ENCODE assay signal across 15 cellular contexts in genomic region chr10:113133497-113133896, GRCh38.
A peak's percentile ranks its signal among the peaks of the same experiment; 100 is the strongest.
DNase-seq lines count a peak whose midpoint lies in the region; ATAC-seq, FAIRE-seq and TF ChIP-seq lines count a peak whose summit lies in the region.
"Had no signal": no experiment of that assay in that cellular context is flagged by ENCODE, and none has a peak within 500 bp of the region (broad histone marks: within the 10 kb centered on the region; RNA-seq: fewer than 3 reads in every experiment).

No MANE protein-coding gene starts in this region.

- no peaks in the 10 kb centered on the region for H3K27me3 ChIP-seq in HepG2 (ENCODE audit: control insufficient read depth in 1 of 2, insufficient read depth in 2 of 2, low read length in 2 of 2)
- no peaks in the 10 kb centered on the region for H3K27me3 ChIP-seq in right lobe of liver
- no peaks in the 10 kb centered on the region for H3K27me3 ChIP-seq in brain microvascular endothelial cell (replicated peaks)
- no peaks in the 10 kb centered on the region for H3K27me3 ChIP-seq in muscle layer of colon (ENCODE audit: control insufficient read depth in 1 of 2, insufficient read depth in 2 of 2, low read length in 2 of 2)
- H3K27me3 ChIP-seq: gastroesophageal sphincter, spleen had no signal

- POLR2A ChIA-PET in HepG2 (lab: Yijun Ruan, JAX), result no interaction called here

- no peak for ATAC-seq in HepG2
- no peak for ATAC-seq in right lobe of liver
- no peak for ATAC-seq in HG02981 (IDR thresholded peaks at IDR 0.05; ENCODE audit: unreplicated experiment)
- ATAC-seq: activated CD4-positive, alpha-beta T cell treated with anti-CD3 and anti-CD28 coated beads for 36 hours; activated T-helper 17 cell treated with anti-CD3 and anti-CD28 coated beads, Interleukin-2, amount 50 U/mL, for 72 hours; gastroesophageal sphincter had no signal

- WGBS in HepG2 (ENCODE audit: low lambda C conversion rate), result 91% methylated on average over 5 of the region's 5 CpGs
- WGBS in right lobe of liver (ENCODE audit: insufficient coverage, low coverage, low lambda C conversion rate, missing lambda C conversion rate), result 45% methylated on average over 4 of the region's 5 CpGs

- H3K4me3 ChIP-seq in HepG2 (replicated peaks in 1 of 3; ENCODE audit: insufficient read depth in 1 of 3, low read depth in 2 of 3, low read length in 3 of 3), result no peak overlapping the region
- no peak overlapping the region for H3K4me3 ChIP-seq in right lobe of liver
- H3K4me3 ChIP-seq in brain microvascular endothelial cell (ENCODE audit: low read depth, low read length), result no peak overlapping the region
- H3K4me3 ChIP-seq in muscle layer of colon (ENCODE audit: low read depth in 1 of 2, low read length in 2 of 2), result no peak overlapping the region
- H3K4me3 ChIP-seq: spleen had no signal

- H3K4me2 ChIP-seq in HepG2 (ENCODE audit: low read depth, low read length), result no peak overlapping the region

- H3K4me1 ChIP-seq in HepG2 (ENCODE audit: insufficient read depth, low read length) (peaks cover 20% of the 10 kb centered on the region), right lobe of liver (peaks cover 0 to 41% (median 16%) of the 10 kb centered on the region in 4 donors), muscle layer of colon (ENCODE audit: insufficient read depth, low read length) (peaks cover 54% of the 10 kb centered on the region)

- BruUV-seq in HepG2 (replicated peaks; lab: Mats Ljungman, UMichigan), result no TSS peak

- TF ChIP-seq EP300 in HepG2 (IDR thresholded peaks at IDR 0.05; ENCODE audit: low read depth in 2 of 2, low read length in 2 of 2), result no peak
- no peak for TF ChIP-seq EP300 in HepG2 (CRISPR knock-in tag; IDR thresholded peaks at IDR 0.05; ENCODE audit: borderline replicate concordance)

- H3K9ac ChIP-seq in HepG2 (ENCODE audit: insufficient read depth, low read depth, low read length) (no peak overlapping the region), muscle layer of colon (ENCODE audit: low read length) (no peak overlapping the region)

- peaks cover 31% of the 10 kb centered on the region for H3K79me2 ChIP-seq in HepG2 (ENCODE audit: insufficient read depth, low read length)

- H3K27ac ChIP-seq in HepG2 (ENCODE audit: extremely low read length, insufficient read depth, low read length) (no peak overlapping the region), right lobe of liver (peak overlapping the region in 1 of 3 donors; percentile 75), brain microvascular endothelial cell (no peak overlapping the region), muscle layer of colon (ENCODE audit: low read depth, low read length) (peak overlapping the region; percentile 28)

- CTCF ChIA-PET in HepG2 (lab: Yijun Ruan, JAX; ENCODE audit: low intra/inter-chr PET ratio, low total read pairs), result no interaction called here

- H4K20me1 ChIP-seq in HepG2 (ENCODE audit: insufficient read depth, low read length), result peaks cover 37% of the 10 kb centered on the region

- TF ChIP-seq CTCF in HepG2 (CRISPR knock-in tag; IDR thresholded peaks at IDR 0.05) (no peak), right lobe of liver (IDR thresholded peaks at IDR 0.05) (no peak), brain microvascular endothelial cell (IDR thresholded peaks at IDR 0.05; ENCODE audit: low read depth, low read length, missing control alignments) (no peak)

- no peak for DNase-seq in HepG2 (ENCODE audit: low spot score)
- DNase-seq in right lobe of liver, result no peak
- peak; percentile 12 for DNase-seq in brain microvascular endothelial cell
- DNase-seq in T-helper 2 cell, result no peak
- DNase-seq in HTR-8/SVneo (ENCODE audit: insufficient read length, low spot score), result no peak
- DNase-seq in NCI-H1694 treated with DMSO at 0.1 percent for 48 hours (lab: John Stamatoyannopoulos, UW), result no peak
- DNase-seq: activated CD4-positive, alpha-beta T cell treated with anti-CD3 and anti-CD28 coated beads for 36 hours; midbrain; NCI-H2107; SHP77 treated with DMSO at 0.1 percent for 48 hours; spleen had no signal

- H3K9me3 ChIP-seq in HepG2 (ENCODE audit: low read length), result no peaks in the 10 kb centered on the region
- no peaks in the 10 kb centered on the region for H3K9me3 ChIP-seq in right lobe of liver
- no peaks in the 10 kb centered on the region for H3K9me3 ChIP-seq in muscle layer of colon (ENCODE audit: low read length)
- H3K9me3 ChIP-seq: gastroesophageal sphincter, spleen had no signal

- no peak for TF ChIP-seq RAD21 in HepG2 (CRISPR knock-in tag; IDR thresholded peaks at IDR 0.05)

- peaks cover 4 to 27% of the 10 kb centered on the region in 2 experiments for H3K36me3 ChIP-seq in HepG2 (replicated peaks in 1 of 2; ENCODE audit: control insufficient read depth in 1 of 2, insufficient read depth in 2 of 2, low read length in 2 of 2)
- no peaks in the 10 kb centered on the region for H3K36me3 ChIP-seq in right lobe of liver
- H3K36me3 ChIP-seq in brain microvascular endothelial cell (replicated peaks), result no peaks in the 10 kb centered on the region
- no peaks in the 10 kb centered on the region for H3K36me3 ChIP-seq in muscle layer of colon (ENCODE audit: insufficient read depth, low read length)
- H3K36me3 ChIP-seq: gastroesophageal sphincter, spleen had no signal

- H2AFZ ChIP-seq in HepG2 (ENCODE audit: low read length), result no peak overlapping the region

- TF ChIP-seq POLR2A in HepG2 (IDR thresholded peaks at IDR 0.05; ENCODE audit: insufficient read depth in 1 of 2, low read depth in 2 of 2, low read length in 2 of 2), result no peak
- no peak for TF ChIP-seq POLR2A in right lobe of liver (IDR thresholded peaks at IDR 0.05)

- FAIRE-seq in HepG2 (lab: Jason Lieb, UNC) (no peak), HTR-8/SVneo (lab: Jason Lieb, UNC) (no peak)

- intact Hi-C loops in HepG2 (cut with micrococcal nuclease; ENCODE audit: unreplicated experiment), result no loop called here
- intact Hi-C loops in right lobe of liver (cut with DNase I), result no loop called here

- in situ Hi-C loops in HepG2 (cut with HindIII; ENCODE audit: extremely low pct_ligation_motif_present, low pct_unique_long_range_greater_than_20kb) (no loop called here), brain microvascular endothelial cell (cut with HindIII; ENCODE audit: low pct_ligation_motif_present, low sequenced_read_pairs) (no loop called here)

TF ChIP-seq in HepG2, 621 proteins besides CTCF, POLR2A, EP300 and RAD21:
- peak; percentile 77 for TF ChIP-seq NFE2L2 (IDR thresholded peaks at IDR 0.05; ENCODE audit: low read length)
- TF ChIP-seq MAFK (conservative IDR thresholded peaks at IDR 0.05 in 1 of 2, IDR thresholded peaks at IDR 0.05 in 1 of 2; ENCODE audit: low read length in 2 of 2), result peak; percentile 85 to 93
- TF ChIP-seq ZNF263 (CRISPR knock-in tag; IDR thresholded peaks at IDR 0.05), result no peak
- peak; percentile 87 for TF ChIP-seq MAFF (IDR thresholded peaks at IDR 0.05; ENCODE audit: low read depth, low read length)
TF ChIP-seq in HepG2: peak in this region for 3.
